ENCODE assay signal across 1 cellular context in the genomic region with DNA sequence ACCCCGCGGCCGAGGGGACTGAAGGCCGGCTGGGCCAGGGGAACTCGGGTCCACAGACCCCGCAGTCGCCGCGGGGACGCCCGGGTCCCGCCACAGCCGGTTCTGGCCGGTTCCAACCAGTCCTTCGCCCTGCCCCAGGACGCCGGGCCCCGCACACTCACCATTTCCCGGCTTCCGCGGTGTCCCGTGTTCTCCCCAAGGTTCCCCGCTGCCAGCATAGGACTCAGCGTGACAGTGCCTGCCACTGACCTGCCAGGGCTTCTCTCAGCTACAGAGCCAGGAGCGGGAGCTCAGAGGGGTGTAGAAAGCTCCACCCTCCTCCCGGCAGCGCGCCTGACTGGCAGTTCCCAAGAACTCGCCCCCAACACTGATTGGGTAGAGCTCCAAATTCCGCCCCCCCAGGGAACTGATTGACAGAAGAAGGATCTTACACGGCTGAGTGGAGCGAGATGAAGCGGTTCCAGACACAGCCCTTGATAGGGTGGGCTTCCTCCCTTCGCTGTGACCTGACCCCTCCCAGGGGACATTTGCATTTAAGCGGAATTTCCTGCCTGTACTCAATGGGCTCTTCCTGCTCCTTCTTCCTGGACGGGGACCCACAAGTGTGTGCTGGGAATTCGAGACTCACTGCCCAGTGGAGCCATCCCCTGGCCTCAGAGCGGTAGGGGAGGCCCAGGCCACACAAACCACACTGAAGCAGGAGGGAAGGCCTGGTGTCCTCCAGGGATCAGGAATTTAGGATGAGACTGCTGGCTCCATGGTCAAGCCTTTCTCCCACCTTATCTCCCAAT.
TF ChIP-seq lines count a peak whose summit lies in the region.

TSS of gene ZNF442 (minus strand) at position 312 of the 791 bp plus-strand sequence. CDS start 2,052 bp downstream, outside the sequence.

TF ChIP-seq in WTC11, 78 proteins besides CTCF, POLR2A, EP300 and RAD21 (continued from another document):
- TF ChIP-seq, protein P1, sequence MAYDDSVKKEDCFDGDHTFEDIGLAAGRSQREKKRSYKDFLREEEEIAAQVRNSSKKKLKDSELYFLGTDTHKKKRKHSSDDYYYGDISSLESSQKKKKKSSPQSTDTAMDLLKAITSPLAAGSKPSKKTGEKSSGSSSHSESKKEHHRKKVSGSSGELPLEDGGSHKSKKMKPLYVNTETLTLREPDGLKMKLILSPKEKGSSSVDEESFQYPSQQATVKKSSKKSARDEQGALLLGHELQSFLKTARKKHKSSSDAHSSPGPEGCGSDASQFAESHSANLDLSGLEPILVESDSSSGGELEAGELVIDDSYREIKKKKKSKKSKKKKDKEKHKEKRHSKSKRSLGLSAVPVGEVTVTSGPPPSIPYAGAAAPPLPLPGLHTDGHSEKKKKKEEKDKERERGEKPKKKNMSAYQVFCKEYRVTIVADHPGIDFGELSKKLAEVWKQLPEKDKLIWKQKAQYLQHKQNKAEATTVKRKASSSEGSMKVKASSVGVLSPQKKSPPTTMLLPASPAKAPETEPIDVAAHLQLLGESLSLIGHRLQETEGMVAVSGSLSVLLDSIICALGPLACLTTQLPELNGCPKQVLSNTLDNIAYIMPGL (CRISPR knock-in tag; IDR thresholded peaks at IDR 0.05): 0 out of 2 replicates have a peak, but pooled peaks have one; percentile 55
- TF ChIP-seq E2F5 (CRISPR knock-in tag; IDR thresholded peaks at IDR 0.05): no peak
- peak; percentile 77 for TF ChIP-seq NFYB (CRISPR knock-in tag; conservative IDR thresholded peaks at IDR 0.05; ENCODE audit: low read depth)
- TF ChIP-seq FOXK1 (CRISPR knock-in tag; IDR thresholded peaks at IDR 0.05): no peak
- TF ChIP-seq ARID4B (CRISPR knock-in tag; IDR thresholded peaks at IDR 0.05; ENCODE audit: borderline replicate concordance): peak; percentile 16; the same call in 1 of the 2 replicates
- no peak for TF ChIP-seq ZNF423 (CRISPR knock-in tag; IDR thresholded peaks at IDR 0.05)
- TF ChIP-seq CDX4 (CRISPR knock-in tag; IDR thresholded peaks at IDR 0.05; ENCODE audit: borderline replicate concordance): no peak
- no peak for TF ChIP-seq NR3C1 (CRISPR knock-in tag; conservative IDR thresholded peaks at IDR 0.05; ENCODE audit: low read depth)
- no peak for TF ChIP-seq FOXJ3 (CRISPR knock-in tag; IDR thresholded peaks at IDR 0.05; ENCODE audit: borderline replicate concordance)
- TF ChIP-seq ETV6 (CRISPR knock-in tag; IDR thresholded peaks at IDR 0.05): peak; percentile 99
